16 cellular contexts compared by ENCODE assay signal in genomic region chr2:26139269-26140183, GRCh38. TPM values are rescaled to one million over a fixed set of nuclear protein-coding genes. Genes with fewer than 3 reads are reported as not detected.
A peak's percentile ranks its signal among the peaks of the same experiment; 100 is the strongest.
DNase-seq lines count a peak whose midpoint lies in the region; ATAC-seq, FAIRE-seq and TF ChIP-seq lines count a peak whose summit lies in the region.
"Had no signal": no experiment of that assay in that cellular context is flagged by ENCODE, and none has a peak within 500 bp of the region (broad histone marks: within the 10 kb centered on the region; RNA-seq: fewer than 3 reads in every experiment).

No MANE protein-coding gene starts in this region.

- no peak overlapping the region for H3K4me3 ChIP-seq in pancreas
- no peak overlapping the region for H3K4me3 ChIP-seq in coronary artery
- H3K4me3 ChIP-seq: cardiac muscle cell had no signal

- no peaks in the 10 kb centered on the region for H3K27me3 ChIP-seq in pancreas
- H3K27me3 ChIP-seq: cardiac muscle cell had no signal

- peak; percentile 76 to 90 (median 85) for ATAC-seq in pancreas

- FAIRE-seq in pancreas (lab: Jason Lieb, UNC): no peak

- 25 to 26% methylated on average over 12 of the region's 12 CpGs for WGBS in pancreas, 2 donors

- H3K36me3 ChIP-seq in pancreas: peaks cover 0 to 9% (median 0%) of the 10 kb centered on the region in 3 donors
- H3K36me3 ChIP-seq: cardiac muscle cell had no signal

- H3K4me1 ChIP-seq in pancreas: peaks cover 4 to 12% (median 7%) of the 10 kb centered on the region in 3 donors

- H3K27ac ChIP-seq in pancreas (peak overlapping the region in 2 of 4 donors; percentile 42 to 46), coronary artery (no peak overlapping the region)
- H3K27ac ChIP-seq: cardiac muscle cell, epithelial cell of prostate had no signal

- TF ChIP-seq CTCF in pancreas (IDR thresholded peaks at IDR 0.05) (no peak), coronary artery (IDR thresholded peaks at IDR 0.05) (no peak)

- intact Hi-C loops in pancreas (cut with DNase I): loop anchor here in 2 of 3 donors (5.0 to 10.0 kb wide), 2 partner anchors 155 to 187 kb away; partner anchors contain the start of gene KIF3C (in 1 of the 2)

- no peaks in the 10 kb centered on the region for H3K9me3 ChIP-seq in pancreas

- peak; percentile 39 for DNase-seq in NCI-H2196 (lab: John Stamatoyannopoulos, UW; ENCODE audit: unreplicated experiment)
- DNase-seq in NCI-H2196 treated with DMSO at 0.1 percent for 48 hours (lab: John Stamatoyannopoulos, UW; ENCODE audit: unreplicated experiment): no peak
- DNase-seq in NCI-H2029 treated with DMSO at 0.1 percent for 48 hours (lab: John Stamatoyannopoulos, UW): peak; percentile 55
- DNase-seq in cerebellum (ENCODE audit: low spot score): peak; percentile 30
- peak in 5 of 6 donors; percentile 70 to 85 (median 78) for DNase-seq in pancreas
- DNase-seq in islet precursor cell: no peak
- no peak for DNase-seq in coronary artery (ENCODE audit: low spot score)
- DNase-seq in middle frontal gyrus (ENCODE audit: extremely low spot score, low spot score): no peak
- DNase-seq: activated CD4-positive, alpha-beta T cell treated with anti-CD3 and anti-CD28 coated beads, Interleukin-2, amount 50 U/mL, for 1 hour; DMS153; HFFc6; hypothalamus; stimulated activated CD8-positive, alpha-beta memory T cell treated with anti-CD3 and anti-CD28 coated beads, Interleukin-4, amount 100 ng/mL, for 48 hours; T-cell had no signal

RNA-seq across cellular contexts. Expression of gene GAREM2, which starts 33.4 kb away (rescaled TPM):
- total RNA-seq in cerebellum (11.0 TPM), pancreas (1 to 10 TPM; 1.2 to 4.0 (median 2.6) TPM)
- 1 to 10 TPM; 1.1 TPM for polyA plus RNA-seq in pancreas
- total RNA-seq: HFFc6 had no signal

Comparison
In these comparisons a context has a peak if more than half of its experiments do, and no peak if none do; other contexts are left out.
1. DNase-seq: peak in NCI-H2196 (single experiment), NCI-H2029 treated with DMSO at 0.1 percent for 48 hours (single experiment), cerebellum (single experiment) and pancreas (5 of 6); none in NCI-H2196 treated with DMSO at 0.1 percent for 48 hours (single experiment), islet precursor cell (single experiment), coronary artery (single experiment) and middle frontal gyrus (single experiment).